Comparison of ENCODE assay signal across 14 cellular contexts in genomic region chr6:36780517-36781210, GRCh38. TPM values are rescaled to one million over a fixed set of nuclear protein-coding genes. Genes with fewer than 3 reads are reported as not detected.
A peak's percentile ranks its signal among the peaks of the same experiment; 100 is the strongest.
DNase-seq lines count a peak whose midpoint lies in the region; ATAC-seq, FAIRE-seq and TF ChIP-seq lines count a peak whose summit lies in the region.
"Had no signal": no experiment of that assay in that cellular context is flagged by ENCODE, and none has a peak within 500 bp of the region (broad histone marks: within the 10 kb centered on the region; RNA-seq: fewer than 3 reads in every experiment).

No MANE protein-coding gene starts in this region.

- intact Hi-C loops in K562 (cut with micrococcal nuclease): no loop called here

- FAIRE-seq in K562 (lab: Jason Lieb, UNC): no peak
- FAIRE-seq: keratinocyte had no signal

- BruUV-seq in K562 (replicated peaks; lab: Mats Ljungman, UMichigan): no TSS peak

- no peak overlapping the region for H3K4me3 Mint-ChIP-seq in progenitor cell of endocrine pancreas (ENCODE audit: low read depth)
- H3K4me3 Mint-ChIP-seq: activated CD4-positive, alpha-beta memory T cell treated with anti-CD3 and anti-CD28 coated beads, Interleukin-2, amount 10 ng/mL, durations not matched to agents 7 days and 5 days had no signal

- no peak for TF ChIP-seq RAD21 in K562 (CRISPR knock-in tag; conservative IDR thresholded peaks at IDR 0.05 in 1 of 2, IDR thresholded peaks at IDR 0.05 in 1 of 2)

- no peaks in the 10 kb centered on the region for H4K20me1 ChIP-seq in K562 (replicated peaks; ENCODE audit: control insufficient read depth, insufficient read depth, low read length)

- no peaks in the 10 kb centered on the region for H3K36me3 ChIP-seq in K562 (ENCODE audit: control insufficient read depth, insufficient read depth, low read length)

- H3K27me3 Mint-ChIP-seq in progenitor cell of endocrine pancreas: peaks cover 22% of the 10 kb centered on the region

- no peak overlapping the region for H3K4me3 ChIP-seq in K562

- H3K4me2 ChIP-seq in K562 (ENCODE audit: insufficient read depth, low read length): no peak overlapping the region

- CTCF ChIA-PET in K562 (lab: Yijun Ruan, JAX; ENCODE audit: low intra/inter-chr PET ratio): no interaction called here

- no peaks in the 10 kb centered on the region for H3K9me1 ChIP-seq in K562 (ENCODE audit: control insufficient read depth, insufficient read depth, low read length)

- DNase-seq in GDM1 (lab: John Stamatoyannopoulos, UW): peak; percentile 38
- peak; percentile 58 for DNase-seq in NCI-H146 (lab: John Stamatoyannopoulos, UW)
- no peak for DNase-seq in K562 (ENCODE audit: extremely low read depth in 1 of 4, low spot score in 3 of 4)
- no peak for DNase-seq in progenitor cell of endocrine pancreas (ENCODE audit: low spot score, unreplicated experiment)
- no peak for DNase-seq in T-helper 9 cell
- DNase-seq in middle frontal gyrus (ENCODE audit: extremely low spot score, low spot score): no peak
- DNase-seq: activated CD4-positive, alpha-beta memory T cell treated with anti-CD3 and anti-CD28 coated beads, Interleukin-2, amount 10 ng/mL, durations not matched to agents 7 days and 5 days; activated naive CD4-positive, alpha-beta T cell treated with Interleukin-2 at 50 U/mL for 16 hours; NCI-H226; stimulated activated naive CD8-positive, alpha-beta T cell treated with anti-CD3 and anti-CD28 coated beads, Interleukin-15, Interleukin-2, amounts not matched to agents 100 U/mL and 50 U/mL, for 24 hours had no signal

- no peak for ATAC-seq in K562
- ATAC-seq in HG03342 (IDR thresholded peaks at IDR 0.05; ENCODE audit: unreplicated experiment): no peak
- ATAC-seq: stimulated activated naive CD8-positive, alpha-beta T cell treated with anti-CD3 and anti-CD28 coated beads, Interleukin-15, Interleukin-2, amounts not matched to agents 100 U/mL and 50 U/mL, for 24 hours had no signal

- 0 out of 2 replicates have a peak overlapping the region, but pooled peaks have one; percentile 12 for H2AFZ ChIP-seq in K562 (ENCODE audit: low read depth, low read length)

- H3K9me3 Mint-ChIP-seq in progenitor cell of endocrine pancreas (ENCODE audit: low read depth): no peaks in the 10 kb centered on the region
- H3K9me3 Mint-ChIP-seq: activated CD4-positive, alpha-beta memory T cell treated with anti-CD3 and anti-CD28 coated beads, Interleukin-2, amount 10 ng/mL, durations not matched to agents 7 days and 5 days had no signal

- TF ChIP-seq CTCF in K562 (IDR thresholded peaks at IDR 0.05 in 2 of 3, conservative IDR thresholded peaks at IDR 0.05 in 1 of 3; ENCODE audit: insufficient read depth in 2 of 3, low read depth in 1 of 3, low read length in 3 of 3): no peak
- no peak for TF ChIP-seq CTCF in progenitor cell of endocrine pancreas (IDR thresholded peaks at IDR 0.05; ENCODE audit: unreplicated experiment)

- no peaks in the 10 kb centered on the region for H3K9me3 ChIP-seq in K562 (replicated peaks; ENCODE audit: control insufficient read depth, insufficient read depth, low read depth, low read length)

- in situ Hi-C loops in K562 (cut with MboI): no loop called here

- no peak overlapping the region for H3K27ac ChIP-seq in K562 (ENCODE audit: extremely low read depth, low read depth, low read length)

- no peaks in the 10 kb centered on the region for H3K79me2 ChIP-seq in K562 (ENCODE audit: control insufficient read depth, insufficient read depth, low read length)

- H3K9ac ChIP-seq in K562 (ENCODE audit: insufficient read depth in 1 of 2, low read depth in 2 of 2, low read length in 2 of 2): no peak overlapping the region

- H3K27ac Mint-ChIP-seq in progenitor cell of endocrine pancreas: peak overlapping the region; percentile 34
- H3K27ac Mint-ChIP-seq: activated CD4-positive, alpha-beta memory T cell treated with anti-CD3 and anti-CD28 coated beads, Interleukin-2, amount 10 ng/mL, durations not matched to agents 7 days and 5 days had no signal

- peaks cover 44 to 51% of the 10 kb centered on the region in 2 experiments for H3K27me3 ChIP-seq in K562 (ENCODE audit: control insufficient read depth in 2 of 2, insufficient read depth in 2 of 2, low read length in 2 of 2)

- peaks cover 0 to 5% of the 10 kb centered on the region in 2 experiments; a peak in 2 of 5 replicates for H3K4me1 ChIP-seq in K562 (replicated peaks in 1 of 2; ENCODE audit: control insufficient read depth in 2 of 2, insufficient read depth in 2 of 2, low read length in 2 of 2)

- POLR2A ChIA-PET in K562 (lab: Yijun Ruan, JAX): interaction anchor here (0.6 to 1.5 kb wide), 4 partner anchors 13 to 331 kb away, joined by 3 read pairs; no protein-coding TSS in a partner anchor

- H3K36me3 Mint-ChIP-seq in progenitor cell of endocrine pancreas (ENCODE audit: insufficient read depth): no peaks in the 10 kb centered on the region

- H3K4me1 Mint-ChIP-seq in progenitor cell of endocrine pancreas (ENCODE audit: low read depth): peaks cover 29% of the 10 kb centered on the region

- no peak for TF ChIP-seq EP300 in K562 (IDR thresholded peaks at IDR 0.05; ENCODE audit: low read length)

- no peak for TF ChIP-seq POLR2A in K562 (conservative IDR thresholded peaks at IDR 0.05)

- WGBS in K562 (ENCODE audit: insufficient coverage, low coverage, missing lambda C conversion rate): 6% methylated on average over 11 of the region's 11 CpGs

TF ChIP-seq in K562, 482 proteins besides CTCF, POLR2A, EP300 and RAD21 (continues in another document):
- no peak for TF ChIP-seq POU5F1 (IDR thresholded peaks at IDR 0.05; ENCODE audit: borderline replicate concordance, low read depth, low read length, partially characterized antibody)
- TF ChIP-seq SMAD4 (CRISPR knock-in tag; conservative IDR thresholded peaks at IDR 0.05): no peak
- peak; percentile 87 for TF ChIP-seq ZNF24 (IDR thresholded peaks at IDR 0.05)
- no peak for TF ChIP-seq ZNF583 (CRISPR knock-in tag; IDR thresholded peaks at IDR 0.05)
- TF ChIP-seq ZBTB49 (CRISPR knock-in tag; IDR thresholded peaks at IDR 0.05; ENCODE audit: borderline replicate concordance): no peak
- TF ChIP-seq E2F5 (CRISPR knock-in tag; IDR thresholded peaks at IDR 0.05): no peak
- TF ChIP-seq HMBOX1 (IDR thresholded peaks at IDR 0.05): peak; percentile 82
- no peak for TF ChIP-seq MCM2 (IDR thresholded peaks at IDR 0.05; ENCODE audit: low read depth)
- TF ChIP-seq NBN (IDR thresholded peaks at IDR 0.05; ENCODE audit: low read depth): no peak

RNA-seq across cellular contexts. Expression of gene CPNE5, which starts 58.6 kb away (rescaled TPM):
- 1.5 and 2.5 TPM in 2 replicates for total RNA-seq in K562 (2011; cell fraction: chromatin; rRNA removed; ENCODE audit: low replicate concordance)
- 0.66 and 1.5 TPM in 2 replicates for total RNA-seq in K562 (2011; cell fraction: nucleolus; rRNA removed)
- 1.2 and 1.6 TPM in 2 replicates for total RNA-seq in K562 (2011; cell fraction: nucleoplasm; rRNA removed)
- total RNA-seq in K562 (2014; rRNA removed) (0.18 TPM in 1 of 2 replicates, not detected in the other), K562 (2014; rRNA removed; fragmentation: Illumina TruSeq; extraction: Trizol) (not detected in 2 replicates), K562 (2015; rRNA removed; fragmentation: Illumina TruSeq; extraction: Trizol) (0.14 TPM in 1 of 2 replicates, not detected in the other), K562 (2021) (0.47 and 0.49 TPM in 2 replicates), progenitor cell of endocrine pancreas (0.16 and 0.24 TPM in 2 replicates)
- polyA plus RNA-seq in K562 (2011; rRNA removed) (0.46 and 0.61 TPM in 2 replicates), K562 (2014; fragmentation: Illumina TruSeq; extraction: Trizol) (0.43 TPM in 1 of 2 replicates, not detected in the other), K562 (2014; fragmentation: Nextera tagmentation; extraction: Ambion mirVana) (1 to 10 TPM in 1 of 2 experiments, under 1 TPM in 1; 0.21 to 1.0 TPM), K562 (2014; rRNA removed) (0.69 TPM in 1 of 2 replicates, not detected in the other)
- polyA plus RNA-seq in K562 (2011; cell fraction: cytosol; rRNA removed): 0.19 and 0.31 TPM in 2 replicates
- 1.2 and 1.9 TPM in 2 replicates for polyA plus RNA-seq in K562 (2011; cell fraction: nucleus; rRNA removed)
- polyA plus RNA-seq in K562 (2012): 0.33 and 1.8 TPM in 2 replicates
- polyA minus RNA-seq in K562 (2011; rRNA and poly(A)+ RNA removed): 0.67 TPM in 1 of 2 replicates, not detected in the other
- polyA minus RNA-seq in K562 (2011; cell fraction: cytosol; rRNA and poly(A)+ RNA removed): not detected in 2 replicates
- polyA minus RNA-seq in K562 (2011; cell fraction: nucleus; rRNA and poly(A)+ RNA removed): 0.78 and 0.81 TPM in 2 replicates
- total RNA-seq: chondrocyte, osteoblast had no signal

Comparison
In these comparisons a context has a peak if more than half of its experiments do, and no peak if none do; other contexts are left out.
1. DNase-seq: peak in GDM1 (single experiment) and NCI-H146 (single experiment); none in K562 (0 of 4), progenitor cell of endocrine pancreas (single experiment), T-helper 9 cell (single experiment) and middle frontal gyrus (single experiment).